34 cellular contexts compared by ENCODE assay signal in genomic region chr20:44570369-44570768, GRCh38.
"Had no signal": no experiment of that assay in that cellular context is flagged by ENCODE, and none has a peak within 500 bp of the region (broad histone marks: within the 10 kb centered on the region; RNA-seq: fewer than 3 reads in every experiment).

No MANE protein-coding gene starts in this region.

- H3K9me3 Mint-ChIP-seq: activated naive CD4-positive, alpha-beta T cell treated with anti-CD3 and anti-CD28 coated beads, Interleukin-2, amount 10 ng/mL, durations not matched to agents 7 days and 5 days; activated naive CD8-positive, alpha-beta T cell treated with anti-CD3 and anti-CD28 coated beads, Interleukin-2, amount 10 ng/mL, durations not matched to agents 7 days and 5 days; activated T-cell treated with anti-CD3 and anti-CD28 coated beads, Interleukin-2, amount 50 U/mL, for 24 hours; brain; naive thymus-derived CD4-positive, alpha-beta T cell; neural crest cell had no signal

- DNase-seq: activated CD4-positive, alpha-beta T cell treated with anti-CD3 and anti-CD28 coated beads for 48 hours; activated CD4-positive, alpha-beta T cell treated with anti-CD3 and anti-CD28 coated beads, Interleukin-2, amount 50 U/mL, for 48 hours; activated CD8-positive, alpha-beta memory T cell treated with anti-CD3 and anti-CD28 coated beads for 24 hours; activated gamma-delta T cell; activated naive CD4-positive, alpha-beta T cell treated with anti-CD3 and anti-CD28 coated beads, Interleukin-2, amount 10 ng/mL, durations not matched to agents 7 days and 5 days; activated naive CD8-positive, alpha-beta T cell treated with anti-CD3 and anti-CD28 coated beads, Interleukin-2, amount 10 ng/mL, durations not matched to agents 7 days and 5 days; activated T-cell treated with anti-CD3 and anti-CD28 coated beads, Interleukin-2, amount 50 U/mL, for 24 hours; cerebellar nuclear complex; colonic mucosa; effector CD8-positive, alpha-beta T cell; glutamatergic neuron; left cardiac atrium; left ventricle myocardium superior; midbrain; naive thymus-derived CD4-positive, alpha-beta T cell; nucleus accumbens; stimulated activated CD4-positive, alpha-beta T cell treated with anti-CD3 and anti-CD28 coated beads, Interleukin-2, amount 100 ng/mL, for 48 hours; stimulated activated naive CD4-positive, alpha-beta T cell treated with Interleukin-2 at 50 U/mL for 16 hours; T1000; testis; trophoblast cell; WERI-Rb-1 had no signal

- H3K27me3 ChIP-seq: ascending aorta, cardiac muscle cell, colonic mucosa, hepatocyte, right atrium auricular region, testis had no signal

- H3K36me3 Mint-ChIP-seq: activated naive CD4-positive, alpha-beta T cell treated with anti-CD3 and anti-CD28 coated beads, Interleukin-2, amount 10 ng/mL, durations not matched to agents 7 days and 5 days; activated naive CD8-positive, alpha-beta T cell treated with anti-CD3 and anti-CD28 coated beads, Interleukin-2, amount 10 ng/mL, durations not matched to agents 7 days and 5 days; brain; naive thymus-derived CD4-positive, alpha-beta T cell had no signal

- H3K4me1 ChIP-seq: colonic mucosa had no signal

- H3K27ac Mint-ChIP-seq: activated naive CD4-positive, alpha-beta T cell treated with anti-CD3 and anti-CD28 coated beads, Interleukin-2, amount 10 ng/mL, durations not matched to agents 7 days and 5 days; activated naive CD8-positive, alpha-beta T cell treated with anti-CD3 and anti-CD28 coated beads, Interleukin-2, amount 10 ng/mL, durations not matched to agents 7 days and 5 days; activated T-cell treated with anti-CD3 and anti-CD28 coated beads, Interleukin-2, amount 50 U/mL, for 24 hours had no signal

- H2AFZ ChIP-seq: hepatocyte had no signal

- H3K36me3 ChIP-seq: ascending aorta, cardiac muscle cell, colonic mucosa, right atrium auricular region, WERI-Rb-1 had no signal

- H3K4me3 Mint-ChIP-seq: activated naive CD4-positive, alpha-beta T cell treated with anti-CD3 and anti-CD28 coated beads, Interleukin-2, amount 10 ng/mL, durations not matched to agents 7 days and 5 days; activated naive CD8-positive, alpha-beta T cell treated with anti-CD3 and anti-CD28 coated beads, Interleukin-2, amount 10 ng/mL, durations not matched to agents 7 days and 5 days; activated T-cell treated with anti-CD3 and anti-CD28 coated beads, Interleukin-2, amount 50 U/mL, for 24 hours; brain; naive thymus-derived CD4-positive, alpha-beta T cell; neural crest cell had no signal

- H3K4me2 ChIP-seq: hepatocyte had no signal

- H3K4me3 ChIP-seq: ascending aorta, cardiac muscle cell, colonic mucosa, hepatocyte, right atrium auricular region, testis had no signal

- FAIRE-seq: endometrium, frontal cortex, keratinocyte, urothelium cell line had no signal

- H3K9me3 ChIP-seq: ascending aorta, colonic mucosa, right atrium auricular region, testis had no signal

- H3K27me3 Mint-ChIP-seq: activated naive CD8-positive, alpha-beta T cell treated with anti-CD3 and anti-CD28 coated beads, Interleukin-2, amount 10 ng/mL, durations not matched to agents 7 days and 5 days; activated T-cell treated with anti-CD3 and anti-CD28 coated beads, Interleukin-2, amount 50 U/mL, for 24 hours; brain; naive thymus-derived CD4-positive, alpha-beta T cell had no signal

- H3K27ac ChIP-seq: ascending aorta, cardiac muscle cell, colonic mucosa, epithelial cell of prostate, right atrium auricular region, testis, WERI-Rb-1 had no signal

- ATAC-seq: activated CD4-positive, CD25-positive, alpha-beta regulatory T cell treated with anti-CD3 and anti-CD28 coated beads, Interleukin-2, amount 50 U/mL, for 24 hours; left cardiac atrium; left ventricle myocardium superior; naive thymus-derived CD4-positive, alpha-beta T cell had no signal
